Comparison of ENCODE assay signal across 15 cellular contexts in the genomic region with DNA sequence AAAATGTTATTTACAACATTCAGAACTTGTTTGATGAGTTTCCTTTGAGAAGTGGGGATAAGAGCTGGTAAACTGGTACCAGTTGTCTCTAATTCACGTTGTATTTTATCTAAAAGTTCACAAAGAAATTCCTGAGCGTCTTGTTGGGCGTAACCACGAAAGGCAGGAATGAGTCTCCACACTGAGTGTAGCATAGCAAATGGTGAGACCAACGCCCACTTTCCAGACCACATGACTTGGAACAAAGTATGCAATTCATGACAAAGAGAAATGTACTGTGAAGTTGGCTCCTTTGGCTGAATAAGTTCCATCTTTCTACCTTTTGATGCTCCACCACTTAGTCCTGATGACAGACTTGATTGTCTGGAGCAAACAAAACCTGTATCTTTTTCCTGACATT.
DNase-seq lines count a peak whose midpoint lies in the region; ATAC-seq and TF ChIP-seq lines count a peak whose summit lies in the region.
"Had no signal": no experiment of that assay in that cellular context is flagged by ENCODE, and none has a peak within 500 bp of the region (broad histone marks: within the 10 kb centered on the region; RNA-seq: fewer than 3 reads in every experiment).

No MANE protein-coding gene starts in this region.

- ATAC-seq in RWPE2 (ENCODE audit: low read depth) (peak; percentile 45; the same call in 1 of the 3 replicates), GM19455 (IDR thresholded peaks at IDR 0.05; ENCODE audit: unreplicated experiment) (no peak)

- no peak overlapping the region for H3K4me3 ChIP-seq in RWPE2 (ENCODE audit: severe bottlenecking)
- H3K4me3 ChIP-seq: left ventricle myocardium inferior, neural progenitor cell had no signal

- peaks cover 5% of the 10 kb centered on the region; the same call in 1 of the 2 replicates for H3K36me3 ChIP-seq in RWPE2 (ENCODE audit: low read depth)
- H3K36me3 ChIP-seq: left ventricle myocardium inferior had no signal

- TF ChIP-seq CTCF in RWPE2 (IDR thresholded peaks at IDR 0.05; ENCODE audit: poor library complexity, severe bottlenecking) = no peak

- H3K27ac ChIP-seq in RWPE2 (ENCODE audit: poor library complexity, severe bottlenecking) = no peak overlapping the region
- H3K27ac ChIP-seq: left ventricle myocardium inferior, neural progenitor cell had no signal

- peak; percentile 5 to 29 for DNase-seq in stimulated activated CD4-positive, alpha-beta T cell treated with anti-CD3 and anti-CD28 coated beads, Interleukin-15, amount 100 ng/mL, for 48 hours (ENCODE audit: low read depth in 2 of 2)
- no peak for DNase-seq in stimulated activated CD4-positive, alpha-beta T cell treated with anti-CD3 and anti-CD28 coated beads, Interleukin-4, amount 100 ng/mL, for 1 hour
- no peak for DNase-seq in RWPE2 (ENCODE audit: low spot score)
- DNase-seq in fibroblast of peridontal ligament (ENCODE audit: extremely low read depth) = peak; percentile 58
- peak in 2 of 3 donors; percentile 9 to 27 for DNase-seq in stimulated activated CD4-positive, alpha-beta T cell treated with anti-CD3 and anti-CD28 coated beads, TNF-alpha, amount 100 ng/mL, for 48 hours (ENCODE audit: low read depth in 3 of 3)
- no peak for DNase-seq in NK-92 treated with Interleukin-12 subunit alpha and Interleukin-12 subunit beta, amount 100 ng/mL, for 24 hours (lab: John Stamatoyannopoulos, UW)
- DNase-seq in GM19240 (ENCODE audit: insufficient read length, low spot score) = no peak
- DNase-seq: activated naive CD4-positive, alpha-beta T cell treated with anti-CD3 and anti-CD28 coated beads, Interleukin-2, amount 10 ng/mL, durations not matched to agents 7 days and 5 days; dermis blood vessel endothelial cell; DND-41; left ventricle myocardium inferior; NCI-H2107; stimulated activated naive CD4-positive, alpha-beta T cell had no signal

- H3K4me1 ChIP-seq in RWPE2 (ENCODE audit: insufficient read depth, poor library complexity, severe bottlenecking) = no peaks in the 10 kb centered on the region
- H3K4me1 ChIP-seq: left ventricle myocardium inferior, neural progenitor cell had no signal

- H3K27me3 ChIP-seq in RWPE2 (ENCODE audit: insufficient read depth, poor library complexity, severe bottlenecking) = no peaks in the 10 kb centered on the region
- H3K27me3 ChIP-seq: neural progenitor cell had no signal

- H3K9me3 ChIP-seq in RWPE2 (ENCODE audit: severe bottlenecking) = no peaks in the 10 kb centered on the region
- H3K9me3 ChIP-seq: left ventricle myocardium inferior had no signal

Comparison
In these comparisons a context has a peak if more than half of its experiments do, and no peak if none do; other contexts are left out.
1. DNase-seq: peak in stimulated activated CD4-positive, alpha-beta T cell treated with anti-CD3 and anti-CD28 coated beads, Interleukin-15, amount 100 ng/mL, for 48 hours (2 of 2), fibroblast of peridontal ligament (single experiment) and stimulated activated CD4-positive, alpha-beta T cell treated with anti-CD3 and anti-CD28 coated beads, TNF-alpha, amount 100 ng/mL, for 48 hours (2 of 3); none in stimulated activated CD4-positive, alpha-beta T cell treated with anti-CD3 and anti-CD28 coated beads, Interleukin-4, amount 100 ng/mL, for 1 hour (single experiment), RWPE2 (single experiment), NK-92 treated with Interleukin-12 subunit alpha and Interleukin-12 subunit beta, amount 100 ng/mL, for 24 hours (single experiment) and GM19240 (single experiment).